ENCODE assay signal across 8 cellular contexts in the genomic region with DNA sequence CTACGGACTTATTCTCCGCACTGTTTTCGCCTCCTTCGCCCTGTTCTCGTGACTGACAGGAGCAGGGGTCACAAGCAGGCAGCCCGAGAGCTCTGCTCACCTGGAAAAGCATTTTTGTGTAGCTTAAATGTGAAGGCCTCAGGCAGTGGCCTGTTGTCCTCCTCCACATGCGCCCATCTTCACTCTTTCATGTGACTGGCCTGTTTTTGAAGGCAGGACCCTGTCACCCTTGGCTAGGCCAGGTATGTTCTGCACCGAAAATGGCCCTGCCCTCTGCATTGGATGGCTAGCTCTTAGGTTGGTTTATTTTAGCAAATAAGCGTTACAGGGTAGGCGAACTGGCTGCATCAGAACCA. TPM values are rescaled to one million over a fixed set of nuclear protein-coding genes. Genes with fewer than 3 reads are reported as not detected.
DNase-seq lines count a peak whose midpoint lies in the region; ATAC-seq and TF ChIP-seq lines count a peak whose summit lies in the region.

No MANE protein-coding gene starts in this region.

- H3K4me3 ChIP-seq in AG09309 (ENCODE audit: control insufficient read depth, low read depth, low read length), result peak overlapping the region; percentile 65
- peak overlapping the region; percentile 80 to 81 for H3K4me3 ChIP-seq in duodenal mucosa (ENCODE audit: low read depth in 1 of 2, low read length in 2 of 2)
- peak overlapping the region; percentile 75 for H3K4me3 ChIP-seq in naive thymus-derived CD4-positive, alpha-beta T cell (ENCODE audit: low read length)

- no peak for TF ChIP-seq EP300 in Ishikawa (IDR thresholded peaks at IDR 0.05; ENCODE audit: borderline replicate concordance)

- no peaks in the 10 kb centered on the region for H3K36me3 ChIP-seq in duodenal mucosa (ENCODE audit: control insufficient read depth in 1 of 2, insufficient read depth in 2 of 2, low read length in 2 of 2)
- peaks cover 0 to 5% (median 0%) of the 10 kb centered on the region in 3 experiments for H3K36me3 ChIP-seq in naive thymus-derived CD4-positive, alpha-beta T cell (ENCODE audit: control insufficient read depth in 2 of 3, insufficient read depth in 3 of 3, low read length in 3 of 3)

- H3K27ac ChIP-seq in duodenal mucosa (ENCODE audit: low read depth, low read length), result peak overlapping the region; percentile 81
- H3K27ac ChIP-seq in naive thymus-derived CD4-positive, alpha-beta T cell (ENCODE audit: low read depth, low read length), result peak overlapping the region; percentile 77

- no peak for TF ChIP-seq CTCF in AG09309 (IDR thresholded peaks at IDR 0.05; ENCODE audit: control insufficient read depth, insufficient read depth, low read depth, low read length, missing control alignments)

- H3K4me1 Mint-ChIP-seq in naive thymus-derived CD4-positive, alpha-beta T cell, result peaks cover 5 to 30% (median 17%) of the 10 kb centered on the region in 7 donors

- no peak for TF ChIP-seq RAD21 in Ishikawa (IDR thresholded peaks at IDR 0.05; ENCODE audit: low read depth)

- POLR2A ChIA-PET in naive thymus-derived CD4-positive, alpha-beta T cell (lab: Charles Lee), result interaction anchor here (0.8 kb wide), 1 partner anchor 35 kb away, joined by 4 read pairs; no protein-coding TSS in a partner anchor

- CTCF ChIA-PET in naive thymus-derived CD4-positive, alpha-beta T cell (lab: Charles Lee), result no interaction called here

- H3K9me3 ChIP-seq in duodenal mucosa (ENCODE audit: control insufficient read depth in 1 of 2, low read length in 2 of 2), result no peaks in the 10 kb centered on the region
- no peaks in the 10 kb centered on the region for H3K9me3 ChIP-seq in naive thymus-derived CD4-positive, alpha-beta T cell (ENCODE audit: control insufficient read depth in 2 of 3, low read length in 3 of 3)

- H3K27ac Mint-ChIP-seq in naive thymus-derived CD4-positive, alpha-beta T cell, result peak overlapping the region; percentile 77 to 92 (median 86)

- peaks cover 0 to 13% (median 2%) of the 10 kb centered on the region in 11 donors for H3K9me3 Mint-ChIP-seq in naive thymus-derived CD4-positive, alpha-beta T cell

- no peaks in the 10 kb centered on the region for H3K27me3 ChIP-seq in duodenal mucosa (ENCODE audit: control insufficient read depth in 1 of 2, insufficient read depth in 2 of 2, low read length in 2 of 2)
- H3K27me3 ChIP-seq in naive thymus-derived CD4-positive, alpha-beta T cell (ENCODE audit: control insufficient read depth in 2 of 2, insufficient read depth in 2 of 2, low read length in 2 of 2), result no peaks in the 10 kb centered on the region

- H3K4me1 ChIP-seq in duodenal mucosa (ENCODE audit: control insufficient read depth in 1 of 2, insufficient read depth in 2 of 2, low read length in 2 of 2), result peaks cover 0 to 3% of the 10 kb centered on the region in 2 donors
- H3K4me1 ChIP-seq in naive thymus-derived CD4-positive, alpha-beta T cell (ENCODE audit: control insufficient read depth in 2 of 2, insufficient read depth in 2 of 2, low read length in 2 of 2), result peaks cover 0 to 6% of the 10 kb centered on the region in 2 donors

- H3K36me3 Mint-ChIP-seq in naive thymus-derived CD4-positive, alpha-beta T cell, result peaks cover 0 to 6% (median 2%) of the 10 kb centered on the region in 5 donors

- H3K4me3 Mint-ChIP-seq in naive thymus-derived CD4-positive, alpha-beta T cell, result peak overlapping the region; percentile 84 to 94 (median 90)

- intact Hi-C loops in naive thymus-derived CD4-positive, alpha-beta T cell (cut with micrococcal nuclease), result loop anchor here (1.0 to 10.0 kb wide), 4 partner anchors 45 to 137 kb away; no protein-coding TSS in a partner anchor

- no peaks in the 10 kb centered on the region for H3K27me3 Mint-ChIP-seq in naive thymus-derived CD4-positive, alpha-beta T cell

- peak overlapping the region; percentile 73 to 84 for H3K9ac ChIP-seq in duodenal mucosa (ENCODE audit: low read depth in 1 of 2, low read length in 2 of 2)

- ATAC-seq in naive thymus-derived CD4-positive, alpha-beta T cell, result no peak
- no peak for ATAC-seq in HG02623 (IDR thresholded peaks at IDR 0.05; ENCODE audit: unreplicated experiment)
- no peak for ATAC-seq in HG03280 (IDR thresholded peaks at IDR 0.05; ENCODE audit: unreplicated experiment)
- no peak for ATAC-seq in HG02884 (IDR thresholded peaks at IDR 0.05; ENCODE audit: unreplicated experiment)

- DNase-seq in AG09309 (ENCODE audit: low read depth), result no peak
- no peak for DNase-seq in naive thymus-derived CD4-positive, alpha-beta T cell
- no peak for DNase-seq in islet precursor cell

TF ChIP-seq in Ishikawa, 13 proteins besides CTCF, POLR2A, EP300 and RAD21:
- TF ChIP-seq, protein P1, sequence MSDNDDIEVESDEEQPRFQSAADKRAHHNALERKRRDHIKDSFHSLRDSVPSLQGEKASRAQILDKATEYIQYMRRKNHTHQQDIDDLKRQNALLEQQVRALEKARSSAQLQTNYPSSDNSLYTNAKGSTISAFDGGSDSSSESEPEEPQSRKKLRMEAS (IDR thresholded peaks at IDR 0.05), result peak; percentile 58; the same call in 1 of the 2 replicates
- TF ChIP-seq TCF12 (IDR thresholded peaks at IDR 0.05; ENCODE audit: low read depth) (no peak), YY1 (IDR thresholded peaks at IDR 0.05; ENCODE audit: low read depth) (no peak), TEAD4 (IDR thresholded peaks at IDR 0.05) (no peak), CREB1 (IDR thresholded peaks at IDR 0.05; ENCODE audit: low read depth) (no peak), EGR1 (IDR thresholded peaks at IDR 0.05) (no peak)
- TF ChIP-seq, protein P2, sequence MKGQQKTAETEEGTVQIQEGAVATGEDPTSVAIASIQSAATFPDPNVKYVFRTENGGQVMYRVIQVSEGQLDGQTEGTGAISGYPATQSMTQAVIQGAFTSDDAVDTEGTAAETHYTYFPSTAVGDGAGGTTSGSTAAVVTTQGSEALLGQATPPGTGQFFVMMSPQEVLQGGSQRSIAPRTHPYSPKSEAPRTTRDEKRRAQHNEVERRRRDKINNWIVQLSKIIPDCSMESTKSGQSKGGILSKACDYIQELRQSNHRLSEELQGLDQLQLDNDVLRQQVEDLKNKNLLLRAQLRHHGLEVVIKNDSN (IDR thresholded peaks at IDR 0.05), result 0 out of 2 replicates have a peak, but pooled peaks have one; percentile 29

RNA-seq across cellular contexts. Expression of a gene that starts 0.6 kb away (rescaled TPM):
- 10 to 100 TPM in 3 of 5 experiments, 1 to 10 TPM in 2; 8.0 to 14.7 (median 10.4) TPM for total RNA-seq in naive thymus-derived CD4-positive, alpha-beta T cell
- 1 to 10 TPM; 1.1 to 1.4 TPM for polyA plus RNA-seq in naive thymus-derived CD4-positive, alpha-beta T cell
